In genomic region chr17:64040201-64040600, GRCh38 we compare ENCODE assay signal across 20 cellular contexts. TPM values are rescaled to one million over a fixed set of nuclear protein-coding genes. Genes with fewer than 3 reads are reported as not detected.
A peak's percentile ranks its signal among the peaks of the same experiment; 100 is the strongest.
DNase-seq lines count a peak whose midpoint lies in the region; ATAC-seq, FAIRE-seq and TF ChIP-seq lines count a peak whose summit lies in the region.
"Had no signal": no experiment of that assay in that cellular context is flagged by ENCODE, and none has a peak within 500 bp of the region (broad histone marks: within the 10 kb centered on the region; RNA-seq: fewer than 3 reads in every experiment).

No MANE protein-coding gene starts in this region.

- H3K4me3 Mint-ChIP-seq in Caco-2 (ENCODE audit: unreplicated experiment), result no peak overlapping the region

- no TSS peak for BruUV-seq in Caco-2 (replicated peaks; lab: Mats Ljungman, UMichigan)

- POLR2A ChIA-PET in Caco-2 (lab: Charles Lee), result no interaction called here

- H3K27ac Mint-ChIP-seq in Caco-2 (ENCODE audit: unreplicated experiment), result peak overlapping the region; percentile 12

- no peaks in the 10 kb centered on the region for H3K27me3 ChIP-seq in Caco-2 (replicated peaks; ENCODE audit: control insufficient read depth, insufficient read depth, low read length)
- H3K27me3 ChIP-seq in colonic mucosa, result no peaks in the 10 kb centered on the region
- H3K27me3 ChIP-seq in small intestine (ENCODE audit: control insufficient read depth in 2 of 2, insufficient read depth in 2 of 2, low read length in 2 of 2), result no peaks in the 10 kb centered on the region
- no peaks in the 10 kb centered on the region for H3K27me3 ChIP-seq in osteoblast (ENCODE audit: insufficient read depth, low read length)
- H3K27me3 ChIP-seq: SJCRH30 had no signal

- no peak overlapping the region for H3K9ac ChIP-seq in colonic mucosa (ENCODE audit: low read depth in 2 of 2, low read length in 2 of 2)
- H3K9ac ChIP-seq: KMS-11 had no signal

- TF ChIP-seq CTCF in Caco-2 (IDR thresholded peaks at IDR 0.05; ENCODE audit: insufficient read depth in 1 of 2, low read depth in 1 of 2, low read length in 1 of 2, severe bottlenecking in 1 of 2, unreplicated experiment in 1 of 2) (no peak), colonic mucosa (IDR thresholded peaks at IDR 0.05) (no peak), osteoblast (IDR thresholded peaks at IDR 0.05; ENCODE audit: extremely low read depth, low read depth, low read length) (no peak)

- no peak overlapping the region for H3K4me2 ChIP-seq in osteoblast (ENCODE audit: insufficient read depth, low read length)
- H3K4me2 ChIP-seq: KMS-11 had no signal

- H3K4me1 ChIP-seq in Caco-2 (peaks cover 7% of the 10 kb centered on the region; the same call in 1 of the 2 replicates), colonic mucosa (no peaks in the 10 kb centered on the region), small intestine (ENCODE audit: control insufficient read depth in 2 of 2, insufficient read depth in 1 of 2, low read depth in 1 of 2, low read length in 1 of 2) (peaks cover 2 to 3% of the 10 kb centered on the region in 2 donors), osteoblast (ENCODE audit: insufficient read depth, low read length) (no peaks in the 10 kb centered on the region)

- no peaks in the 10 kb centered on the region for H3K9me3 ChIP-seq in Caco-2
- H3K9me3 ChIP-seq in colonic mucosa, result no peaks in the 10 kb centered on the region
- no peaks in the 10 kb centered on the region for H3K9me3 ChIP-seq in small intestine (ENCODE audit: control insufficient read depth, low read depth)
- H3K9me3 ChIP-seq in osteoblast (ENCODE audit: low read depth, low read length), result no peaks in the 10 kb centered on the region
- H3K9me3 ChIP-seq: SJCRH30 had no signal

- no peaks in the 10 kb centered on the region for H3K9me3 Mint-ChIP-seq in Caco-2 (ENCODE audit: unreplicated experiment)

- H3K4me3 ChIP-seq in Caco-2 (ENCODE audit: low read depth, low read length) (no peak overlapping the region), colonic mucosa (no peak overlapping the region), small intestine (ENCODE audit: low read depth in 1 of 2, low read length in 2 of 2) (no peak overlapping the region), osteoblast (ENCODE audit: insufficient read depth, low read length) (no peak overlapping the region)
- H3K4me3 ChIP-seq: SJCRH30 had no signal

- CTCF ChIA-PET in Caco-2 (lab: Charles Lee), result no interaction called here

- H4K20me1 ChIP-seq in osteoblast (ENCODE audit: insufficient read depth, low read length), result no peaks in the 10 kb centered on the region

- no peak for FAIRE-seq in small intestine (lab: Jason Lieb, UNC)
- FAIRE-seq: A204.1, H1, RCC 7860 had no signal

- no peak for DNase-seq in Caco-2
- DNase-seq in colonic mucosa, result peak; percentile 45
- DNase-seq in left lobe of liver (ENCODE audit: low spot score), result no peak
- peak; percentile 95 for DNase-seq in small intestine
- DNase-seq in osteoblast (ENCODE audit: insufficient read length, low spot score, missing footprints), result no peak
- DNase-seq in NCI-H345 treated with DMSO at 0.1 percent for 48 hours (lab: John Stamatoyannopoulos, UW; ENCODE audit: unreplicated experiment), result no peak
- DNase-seq: EL, GF-D8, NCI-H1092 treated with DMSO at 0.1 percent for 48 hours, NCI-H2029 treated with DMSO at 0.1 percent for 48 hours, NCI-H345, NCI-H526, OCI-M1, SJCRH30 had no signal

- H3K36me3 ChIP-seq in Caco-2 (ENCODE audit: control insufficient read depth, insufficient read depth, low read length) (no peaks in the 10 kb centered on the region; the same call in 1 of the 2 replicates), colonic mucosa (peaks cover 16% of the 10 kb centered on the region), small intestine (ENCODE audit: control insufficient read depth in 2 of 2, insufficient read depth in 2 of 2, low read length in 2 of 2) (peaks cover 7 to 13% of the 10 kb centered on the region in 2 donors), osteoblast (ENCODE audit: insufficient read depth, low read length) (peaks cover 25% of the 10 kb centered on the region)
- H3K36me3 ChIP-seq: SJCRH30 had no signal

- ATAC-seq in left lobe of liver, result peak; percentile 32
- ATAC-seq in GM19463 (IDR thresholded peaks at IDR 0.05; ENCODE audit: unreplicated experiment), result no peak

- no peaks in the 10 kb centered on the region for H3K27me3 Mint-ChIP-seq in Caco-2 (ENCODE audit: insufficient read depth, unreplicated experiment)

- whole genome bisulfite sequencing in small intestine, 3 donors, result 26 to 58% (median 38%) methylated on average over 6 of the region's 6 CpGs

- no peaks in the 10 kb centered on the region for H3K79me2 ChIP-seq in osteoblast (ENCODE audit: insufficient read depth, low read length)

- H3K4me1 Mint-ChIP-seq in Caco-2 (ENCODE audit: low read depth, unreplicated experiment), result no peaks in the 10 kb centered on the region

- H3K36me3 Mint-ChIP-seq in Caco-2 (ENCODE audit: insufficient read depth, unreplicated experiment), result peaks cover 28% of the 10 kb centered on the region

- H2AFZ ChIP-seq in osteoblast (ENCODE audit: low read length), result no peak overlapping the region

- H3K27ac ChIP-seq in colonic mucosa, result no peak overlapping the region
- H3K27ac ChIP-seq in small intestine (ENCODE audit: low read depth in 1 of 2, low read length in 1 of 2), result peak overlapping the region; percentile 17 to 66
- H3K27ac ChIP-seq in osteoblast (ENCODE audit: low read depth, low read length), result no peak overlapping the region
- H3K27ac ChIP-seq: C4-2B, KMS-11, SJCRH30 had no signal

- intact Hi-C loops in Caco-2 (cut with micrococcal nuclease; ENCODE audit: unreplicated experiment) (no loop called here), colonic mucosa (cut with DNase I) (no loop called here)

RNA-seq across cellular contexts. Expression of gene ICAM2, which starts 19.8 kb away (rescaled TPM):
- total RNA-seq in Caco-2 (2022) (1.9 and 2.0 TPM in 2 replicates), colonic mucosa (1 to 10 TPM; 9.2 to 9.5 TPM), left lobe of liver (5.3 TPM), osteoblast (6.5 and 8.5 TPM in 2 replicates)
- polyA plus RNA-seq in small intestine, result 10 to 100 TPM in 2 of 3 donors, 1 to 10 TPM in 1; 4.5 to 40.1 (median 10.8) TPM

RNA-seq across cellular contexts. Expression of gene PRR29, which starts 42.0 kb away (rescaled TPM):
- not detected in 2 replicates for total RNA-seq in Caco-2 (2022)
- total RNA-seq in colonic mucosa, result under 1 TPM in 1 of 2 donors, not detected in 1; 0.16 TPM
- total RNA-seq in left lobe of liver, result 0.18 TPM
- polyA plus RNA-seq in small intestine, result under 1 TPM in 1 of 3 donors, not detected in 2; 0.16 TPM
- total RNA-seq in osteoblast, result 0.36 and 0.88 TPM in 2 replicates

Comparison
In these comparisons a context has a peak if more than half of its experiments do, and no peak if none do; other contexts are left out.
1. DNase-seq: peak in colonic mucosa (single experiment) and small intestine (single experiment); none in Caco-2 (0 of 2), left lobe of liver (single experiment), osteoblast (single experiment) and NCI-H345 treated with DMSO at 0.1 percent for 48 hours (single experiment).
2. H3K27ac ChIP-seq: peak in small intestine (2 of 2); none in colonic mucosa (single experiment) and osteoblast (single experiment).